ENCODE assay signal across 2 cellular contexts in genomic region chr6:26401389-26401986, GRCh38.
TF ChIP-seq lines count a peak whose summit lies in the region.

No MANE protein-coding gene starts in this region.

TF ChIP-seq in IMR-90, 13 proteins besides CTCF, POLR2A, EP300 and RAD21:
- TF ChIP-seq NFE2L2 (IDR thresholded peaks at IDR 0.05; ENCODE audit: low read depth, low read length), result no peak
- no peak for TF ChIP-seq CEBPB (IDR thresholded peaks at IDR 0.05; ENCODE audit: low read depth, low read length)
- TF ChIP-seq FOS (IDR thresholded peaks at IDR 0.05; ENCODE audit: low read depth, low read length), result no peak
- no peak for TF ChIP-seq USF2 (IDR thresholded peaks at IDR 0.05; ENCODE audit: low read depth, low read length)
- no peak for TF ChIP-seq MAZ (IDR thresholded peaks at IDR 0.05; ENCODE audit: borderline replicate concordance, low read depth, low read length)

TF ChIP-seq in HEK293T, 16 proteins besides CTCF, POLR2A, EP300 and RAD21:
- no peak for TF ChIP-seq HDGF (IDR thresholded peaks at IDR 0.05; ENCODE audit: borderline replicate concordance)
- no peak for TF ChIP-seq LEF1 (IDR thresholded peaks at IDR 0.05; ENCODE audit: borderline replicate concordance)
- no peak for TF ChIP-seq PKNOX1 (IDR thresholded peaks at IDR 0.05)
- no peak for TF ChIP-seq FOXA1 (IDR thresholded peaks at IDR 0.05)
- no peak for TF ChIP-seq SUZ12 (IDR thresholded peaks at IDR 0.05)
- no peak for TF ChIP-seq ELF4 (IDR thresholded peaks at IDR 0.05)
- no peak for TF ChIP-seq CTBP1 (IDR thresholded peaks at IDR 0.05; ENCODE audit: borderline replicate concordance)
- no peak for TF ChIP-seq ZNF384 (IDR thresholded peaks at IDR 0.05)
- no peak for TF ChIP-seq SP1 (IDR thresholded peaks at IDR 0.05)
- no peak for TF ChIP-seq NFRKB (IDR thresholded peaks at IDR 0.05)
- no peak for TF ChIP-seq L3MBTL2 (conservative IDR thresholded peaks at IDR 0.05)
- no peak for TF ChIP-seq ARNT (IDR thresholded peaks at IDR 0.05)
- TF ChIP-seq FOXM1 (IDR thresholded peaks at IDR 0.05; ENCODE audit: borderline replicate concordance), result no peak
